9 cellular contexts compared by ENCODE assay signal in genomic region chr7:51067757-51068156, GRCh38.
A peak's percentile ranks its signal among the peaks of the same experiment; 100 is the strongest.
DNase-seq lines count a peak whose midpoint lies in the region; ATAC-seq, FAIRE-seq and TF ChIP-seq lines count a peak whose summit lies in the region.
"Had no signal": no experiment of that assay in that cellular context is flagged by ENCODE, and none has a peak within 500 bp of the region (broad histone marks: within the 10 kb centered on the region; RNA-seq: fewer than 3 reads in every experiment).

No MANE protein-coding gene starts in this region.

- no peaks in the 10 kb centered on the region for H3K27me3 ChIP-seq in pancreas

- H3K36me3 Mint-ChIP-seq in activated T-cell treated with anti-CD3 and anti-CD28 coated beads, Interleukin-2, amount 50 U/mL, for 4 hours (ENCODE audit: insufficient read depth) = no peaks in the 10 kb centered on the region

- no peaks in the 10 kb centered on the region for H3K27me3 Mint-ChIP-seq in activated T-cell treated with anti-CD3 and anti-CD28 coated beads, Interleukin-2, amount 50 U/mL, for 4 hours (ENCODE audit: low read depth)
- H3K27me3 Mint-ChIP-seq: activated B cell treated with CpG ODN at 0.5 μM for 24 hours had no signal

- intact Hi-C loops in pancreas (cut with DNase I) = no loop called here

- H3K27ac ChIP-seq in pancreas = peak overlapping the region in 2 of 4 donors; percentile 2 to 48

- H3K9me3 ChIP-seq in pancreas = no peaks in the 10 kb centered on the region

- H3K4me1 ChIP-seq in pancreas = peaks cover 34 to 51% (median 50%) of the 10 kb centered on the region in 3 donors

- peak; percentile 18 to 65 (median 55) for TF ChIP-seq CTCF in pancreas (IDR thresholded peaks at IDR 0.05)

- WGBS in pancreas, 2 donors = 26 to 29% methylated on average over 7 of the region's 7 CpGs

- DNase-seq in DMS53 treated with DMSO at 0.1 percent for 48 hours (lab: John Stamatoyannopoulos, UW; ENCODE audit: unreplicated experiment) = peak; percentile 34
- peak; percentile 25 to 74 for DNase-seq in NCI-H526 (lab: John Stamatoyannopoulos, UW)
- DNase-seq in activated T-cell treated with anti-CD3 and anti-CD28 coated beads, Interleukin-2, amount 50 U/mL, for 4 hours = peak; percentile 35
- peak; percentile 57 for DNase-seq in foreskin melanocyte
- peak; percentile 49 to 72 (median 62) for DNase-seq in pancreas
- DNase-seq: activated B cell treated with CpG ODN at 0.5 μM for 24 hours had no signal

- no peaks in the 10 kb centered on the region for H3K36me3 ChIP-seq in pancreas

- no peak overlapping the region for H3K4me3 ChIP-seq in pancreas

- no peaks in the 10 kb centered on the region for H3K9me3 Mint-ChIP-seq in activated T-cell treated with anti-CD3 and anti-CD28 coated beads, Interleukin-2, amount 50 U/mL, for 4 hours
- H3K9me3 Mint-ChIP-seq: activated B cell treated with CpG ODN at 0.5 μM for 24 hours had no signal

- FAIRE-seq in pancreas (lab: Jason Lieb, UNC) = no peak

- ATAC-seq in HG02759 (IDR thresholded peaks at IDR 0.05; ENCODE audit: unreplicated experiment) (peak; percentile 63), pancreas (peak; percentile 42 to 61 (median 56)), GM19395 (IDR thresholded peaks at IDR 0.05; ENCODE audit: unreplicated experiment) (no peak), GM21515 (IDR thresholded peaks at IDR 0.05; ENCODE audit: unreplicated experiment) (no peak)
- ATAC-seq in activated T-cell treated with anti-CD3 and anti-CD28 coated beads, Interleukin-2, amount 50 U/mL, for 4 hours = no peak

- no peaks in the 10 kb centered on the region for H3K4me1 Mint-ChIP-seq in activated T-cell treated with anti-CD3 and anti-CD28 coated beads, Interleukin-2, amount 50 U/mL, for 4 hours (ENCODE audit: low read depth)
- H3K4me1 Mint-ChIP-seq: activated B cell treated with CpG ODN at 0.5 μM for 24 hours had no signal

- H3K4me3 Mint-ChIP-seq in activated T-cell treated with anti-CD3 and anti-CD28 coated beads, Interleukin-2, amount 50 U/mL, for 4 hours = no peak overlapping the region
- H3K4me3 Mint-ChIP-seq: activated B cell treated with CpG ODN at 0.5 μM for 24 hours had no signal

Comparison
In these comparisons a context has a peak if more than half of its experiments do, and no peak if none do; other contexts are left out.
1. ATAC-seq: peak in HG02759 (single experiment) and pancreas (4 of 4); none in activated T-cell treated with anti-CD3 and anti-CD28 coated beads, Interleukin-2, amount 50 U/mL, for 4 hours (0 of 2), GM19395 (single experiment) and GM21515 (single experiment).
2. Peak in every context shown above with its lines, with median percentiles within 50 percentile points of each other: DNase-seq.